Comparison of ENCODE assay signal across 1 cellular context in genomic region chr11:72224587-72225410, GRCh38.
TF ChIP-seq lines count a peak whose summit lies in the region.

A gene with protein sequence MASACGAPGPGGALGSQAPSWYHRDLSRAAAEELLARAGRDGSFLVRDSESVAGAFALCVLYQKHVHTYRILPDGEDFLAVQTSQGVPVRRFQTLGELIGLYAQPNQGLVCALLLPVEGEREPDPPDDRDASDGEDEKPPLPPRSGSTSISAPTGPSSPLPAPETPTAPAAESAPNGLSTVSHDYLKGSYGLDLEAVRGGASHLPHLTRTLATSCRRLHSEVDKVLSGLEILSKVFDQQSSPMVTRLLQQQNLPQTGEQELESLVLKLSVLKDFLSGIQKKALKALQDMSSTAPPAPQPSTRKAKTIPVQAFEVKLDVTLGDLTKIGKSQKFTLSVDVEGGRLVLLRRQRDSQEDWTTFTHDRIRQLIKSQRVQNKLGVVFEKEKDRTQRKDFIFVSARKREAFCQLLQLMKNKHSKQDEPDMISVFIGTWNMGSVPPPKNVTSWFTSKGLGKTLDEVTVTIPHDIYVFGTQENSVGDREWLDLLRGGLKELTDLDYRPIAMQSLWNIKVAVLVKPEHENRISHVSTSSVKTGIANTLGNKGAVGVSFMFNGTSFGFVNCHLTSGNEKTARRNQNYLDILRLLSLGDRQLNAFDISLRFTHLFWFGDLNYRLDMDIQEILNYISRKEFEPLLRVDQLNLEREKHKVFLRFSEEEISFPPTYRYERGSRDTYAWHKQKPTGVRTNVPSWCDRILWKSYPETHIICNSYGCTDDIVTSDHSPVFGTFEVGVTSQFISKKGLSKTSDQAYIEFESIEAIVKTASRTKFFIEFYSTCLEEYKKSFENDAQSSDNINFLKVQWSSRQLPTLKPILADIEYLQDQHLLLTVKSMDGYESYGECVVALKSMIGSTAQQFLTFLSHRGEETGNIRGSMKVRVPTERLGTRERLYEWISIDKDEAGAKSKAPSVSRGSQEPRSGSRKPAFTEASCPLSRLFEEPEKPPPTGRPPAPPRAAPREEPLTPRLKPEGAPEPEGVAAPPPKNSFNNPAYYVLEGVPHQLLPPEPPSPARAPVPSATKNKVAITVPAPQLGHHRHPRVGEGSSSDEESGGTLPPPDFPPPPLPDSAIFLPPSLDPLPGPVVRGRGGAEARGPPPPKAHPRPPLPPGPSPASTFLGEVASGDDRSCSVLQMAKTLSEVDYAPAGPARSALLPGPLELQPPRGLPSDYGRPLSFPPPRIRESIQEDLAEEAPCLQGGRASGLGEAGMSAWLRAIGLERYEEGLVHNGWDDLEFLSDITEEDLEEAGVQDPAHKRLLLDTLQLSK (plus strand): TSS chr11:72224767. CDS start chr11:72224985, 218 bp downstream.

TF ChIP-seq in neural cell, 6 proteins besides CTCF, POLR2A, EP300 and RAD21 (continued from another document):
- TF ChIP-seq TAF1 (IDR thresholded peaks at IDR 0.05; ENCODE audit: low read depth) (no peak), SMC3 (conservative IDR thresholded peaks at IDR 0.05; ENCODE audit: poor library complexity) (no peak)
